Comparison of ENCODE assay signal across 16 cellular contexts in genomic region chr18:58280159-58280540, GRCh38.
A peak's percentile ranks its signal among the peaks of the same experiment; 100 is the strongest.
DNase-seq lines count a peak whose midpoint lies in the region; ATAC-seq and TF ChIP-seq lines count a peak whose summit lies in the region.
"Had no signal": no experiment of that assay in that cellular context is flagged by ENCODE, and none has a peak within 500 bp of the region (broad histone marks: within the 10 kb centered on the region; RNA-seq: fewer than 3 reads in every experiment).

No MANE protein-coding gene starts in this region.

- H3K36me3 ChIP-seq in left lung (no peaks in the 10 kb centered on the region), psoas muscle (ENCODE audit: insufficient read depth in 1 of 2, low read depth in 1 of 2) (no peaks in the 10 kb centered on the region)
- H3K36me3 ChIP-seq: MG63 had no signal

- H3K4me1 ChIP-seq in right cardiac atrium (ENCODE audit: control insufficient read depth, insufficient read depth, low read length) = peaks cover 12% of the 10 kb centered on the region
- peaks cover 0 to 3% of the 10 kb centered on the region in 2 donors for H3K4me1 ChIP-seq in left lung
- H3K4me1 ChIP-seq in psoas muscle = peaks cover 28% of the 10 kb centered on the region

- intact Hi-C loops in right cardiac atrium (cut with DNase I) (no loop called here), Right ventricle myocardium inferior (cut with DNase I) (no loop called here), left lung (cut with DNase I) (no loop called here), psoas muscle (cut with DNase I) (no loop called here)

- H3K27ac ChIP-seq in right cardiac atrium (ENCODE audit: low read length) (peak overlapping the region; percentile 77), left lung (no peak overlapping the region), psoas muscle (no peak overlapping the region)

- 77% methylated on average over 9 of the region's 9 CpGs for WGBS in right cardiac atrium
- whole genome bisulfite sequencing in psoas muscle, 3 donors = 59 to 68% (median 66%) methylated on average over 9 of the region's 9 CpGs

- peak; percentile 49 to 68 for ATAC-seq in right cardiac atrium
- no peak for ATAC-seq in Right ventricle myocardium inferior
- peak; percentile 18 for ATAC-seq in left lung
- peak in 3 of 4 donors; percentile 39 to 57 (median 48) for ATAC-seq in psoas muscle
- no peak for ATAC-seq in GM18520 (IDR thresholded peaks at IDR 0.05; ENCODE audit: unreplicated experiment)

- DNase-seq in right cardiac atrium = peak in 1 of 3 donors; percentile 52
- DNase-seq in Right ventricle myocardium inferior (ENCODE audit: missing footprints) = no peak
- no peak for DNase-seq in left lung
- DNase-seq in psoas muscle = no peak
- DNase-seq in hypothalamus (lab: John Stamatoyannopoulos, UW) = no peak
- DNase-seq in stimulated activated CD4-positive, alpha-beta T cell treated with anti-CD3 and anti-CD28 coated beads, Interleukin-2, amount 100 ng/mL, for 24 hours = no peak
- DNase-seq: C1 segment of cervical spinal cord, GF-D8, GOT3, MG63, NCI-H1092, NCI-H146, NCI-H2081 treated with DMSO at 0.1 percent for 48 hours, NCI-H524, SHP77 had no signal

- H3K27me3 ChIP-seq in right cardiac atrium (ENCODE audit: control insufficient read depth, insufficient read depth) = no peaks in the 10 kb centered on the region
- no peaks in the 10 kb centered on the region for H3K27me3 ChIP-seq in left lung
- no peaks in the 10 kb centered on the region for H3K27me3 ChIP-seq in psoas muscle (ENCODE audit: insufficient read depth in 3 of 3, low read length in 2 of 3)
- H3K27me3 ChIP-seq: MG63 had no signal

- H3K4me3 ChIP-seq in right cardiac atrium (ENCODE audit: low read length) (no peak overlapping the region), left lung (no peak overlapping the region), psoas muscle (no peak overlapping the region)
- H3K4me3 ChIP-seq: MG63 had no signal

- TF ChIP-seq CTCF in left lung (IDR thresholded peaks at IDR 0.05) (no peak), psoas muscle (IDR thresholded peaks at IDR 0.05) (no peak)

- H3K9me3 ChIP-seq in right cardiac atrium (ENCODE audit: control insufficient read depth, low read length) (no peaks in the 10 kb centered on the region), left lung (no peaks in the 10 kb centered on the region), psoas muscle (no peaks in the 10 kb centered on the region)
- H3K9me3 ChIP-seq: MG63 had no signal

Comparison
In these comparisons a context has a peak if more than half of its experiments do, and no peak if none do; other contexts are left out.
1. ATAC-seq: peak in right cardiac atrium (2 of 2), left lung (single experiment) and psoas muscle (3 of 4); none in Right ventricle myocardium inferior (single experiment) and GM18520 (single experiment).